In the genomic region with DNA sequence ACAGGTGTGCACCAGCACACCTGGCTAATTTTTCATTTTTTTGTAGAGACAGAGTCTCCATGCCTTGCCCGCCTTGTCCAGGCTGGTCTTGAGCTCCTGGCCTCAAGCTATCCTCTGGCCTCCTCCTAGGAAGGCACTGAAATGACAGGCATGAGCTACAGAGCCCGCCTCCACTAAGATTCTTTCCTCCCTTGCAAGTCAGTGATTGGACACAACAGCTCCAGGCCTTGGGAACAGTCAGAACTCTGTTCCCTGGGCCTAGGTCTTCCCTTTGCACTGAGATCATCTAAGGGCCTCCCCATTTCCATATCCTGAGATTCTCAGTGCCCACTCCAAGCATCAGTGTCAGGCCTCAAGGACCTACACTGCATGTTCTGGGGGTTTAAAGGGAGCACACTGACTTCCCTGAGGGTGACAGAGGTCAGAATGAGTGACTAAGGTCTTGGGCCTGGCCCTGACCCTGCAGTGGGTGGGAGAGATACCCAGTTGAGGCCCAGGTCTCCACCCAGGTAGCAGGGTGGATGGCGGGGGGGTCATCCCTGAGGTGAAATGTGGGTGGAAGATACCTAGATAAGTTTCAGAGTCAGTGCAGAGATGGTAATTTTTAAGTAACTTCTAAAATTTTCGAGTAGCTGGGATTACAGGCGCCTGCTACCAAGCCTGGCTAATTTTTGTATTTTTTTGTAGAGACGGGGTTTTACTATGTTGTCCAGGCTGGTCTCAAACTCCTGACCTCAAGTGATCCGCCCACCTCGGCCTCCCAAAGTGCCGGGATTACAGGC, we compare ENCODE assay signal across 8 cellular contexts. TPM values are rescaled to one million over a fixed set of nuclear protein-coding genes. Genes with fewer than 3 reads are reported as not detected.
DNase-seq lines count a peak whose midpoint lies in the region; ATAC-seq and TF ChIP-seq lines count a peak whose summit lies in the region.

No MANE protein-coding gene starts in this region.

- H3K27me3 ChIP-seq in dorsolateral prefrontal cortex: no peaks in the 10 kb centered on the region

- no peak for ATAC-seq in GM18502 (IDR thresholded peaks at IDR 0.05; ENCODE audit: poor library complexity, unreplicated experiment)

- peak overlapping the region in 52 of 59 donors; percentile 65 to 100 (median 96) for H3K27ac ChIP-seq in dorsolateral prefrontal cortex

- H3K4me1 Mint-ChIP-seq in progenitor cell of endocrine pancreas (ENCODE audit: low read depth): peaks cover 14% of the 10 kb centered on the region

- no peaks in the 10 kb centered on the region for H3K9me3 Mint-ChIP-seq in progenitor cell of endocrine pancreas (ENCODE audit: low read depth)

- no peaks in the 10 kb centered on the region for H3K27me3 Mint-ChIP-seq in progenitor cell of endocrine pancreas

- DNase-seq in EL: peak; percentile 60
- peak; percentile 36 for DNase-seq in NCI-H69 (lab: John Stamatoyannopoulos, UW)
- DNase-seq in dorsolateral prefrontal cortex: no peak
- no peak for DNase-seq in progenitor cell of endocrine pancreas (ENCODE audit: low spot score, unreplicated experiment)
- DNase-seq in DMS153 (lab: John Stamatoyannopoulos, UW): no peak
- DNase-seq in C1 segment of cervical spinal cord (lab: John Stamatoyannopoulos, UW): no peak
- DNase-seq in SW480 (ENCODE audit: low spot score): no peak

- H3K36me3 Mint-ChIP-seq in progenitor cell of endocrine pancreas (ENCODE audit: insufficient read depth): no peaks in the 10 kb centered on the region

- H3K4me3 ChIP-seq in dorsolateral prefrontal cortex: no peak overlapping the region

- peak overlapping the region; percentile 73 for H3K4me3 Mint-ChIP-seq in progenitor cell of endocrine pancreas (ENCODE audit: low read depth)

- TF ChIP-seq CTCF in dorsolateral prefrontal cortex (IDR thresholded peaks at IDR 0.05 in 54 of 56, conservative IDR thresholded peaks at IDR 0.05 in 2 of 56; ENCODE audit: low read depth in 1 of 56, partially characterized antibody in 56 of 56): no peak
- no peak for TF ChIP-seq CTCF in progenitor cell of endocrine pancreas (IDR thresholded peaks at IDR 0.05; ENCODE audit: unreplicated experiment)

- no peak overlapping the region for H3K27ac Mint-ChIP-seq in progenitor cell of endocrine pancreas

- intact Hi-C loops in dorsolateral prefrontal cortex (cut with DNase I): no loop called here

RNA-seq across cellular contexts. Expression of a gene that starts 17.3 kb away (rescaled TPM):
- total RNA-seq in dorsolateral prefrontal cortex (10 to 100 TPM; 64.1 to 99.4 (median 79.0) TPM), progenitor cell of endocrine pancreas (58.5 and 64.8 TPM in 2 replicates)

RNA-seq across cellular contexts. Expression of a gene that starts 26.7 kb away (rescaled TPM):
- total RNA-seq in dorsolateral prefrontal cortex (100 to 1,000 TPM in 2 of 120 experiments, 10 to 100 TPM in 32, 1 to 10 TPM in 86; 2.6 to 168 (median 7.7) TPM), progenitor cell of endocrine pancreas (5.3 and 7.3 TPM in 2 replicates)

RNA-seq across cellular contexts. Expression of a gene that starts 34.6 kb away (rescaled TPM):
- total RNA-seq in dorsolateral prefrontal cortex (10 to 100 TPM in 2 of 120 experiments, 1 to 10 TPM in 118; 2.4 to 10.7 (median 5.3) TPM), progenitor cell of endocrine pancreas (7.4 and 8.9 TPM in 2 replicates)

RNA-seq across cellular contexts. Expression of a gene that starts 36.2 kb away (rescaled TPM):
- total RNA-seq in dorsolateral prefrontal cortex: 10 to 100 TPM in 68 of 120 experiments, 1 to 10 TPM in 52; 3.8 to 23.2 (median 11.0) TPM
- 24.2 and 27.2 TPM in 2 replicates for total RNA-seq in progenitor cell of endocrine pancreas

RNA-seq across cellular contexts. Expression of a gene that starts 55.8 kb away (rescaled TPM):
- total RNA-seq in dorsolateral prefrontal cortex: 100 to 1,000 TPM in 2 of 120 experiments, 10 to 100 TPM in 118; 18.9 to 124 (median 63.4) TPM
- total RNA-seq in progenitor cell of endocrine pancreas: 17.9 and 21.6 TPM in 2 replicates

Comparison
In these comparisons a context has a peak if more than half of its experiments do, and no peak if none do; other contexts are left out.
1. DNase-seq: peak in EL (single experiment) and NCI-H69 (single experiment); none in dorsolateral prefrontal cortex (0 of 10), progenitor cell of endocrine pancreas (single experiment), DMS153 (single experiment), C1 segment of cervical spinal cord (0 of 14) and SW480 (single experiment).